In genomic region chr6:30914854-30915590, GRCh38 we compare ENCODE assay signal across 6 cellular contexts. TPM values are rescaled to one million over a fixed set of nuclear protein-coding genes. Genes with fewer than 3 reads are reported as not detected.
DNase-seq lines count a peak whose midpoint lies in the region; ATAC-seq and TF ChIP-seq lines count a peak whose summit lies in the region.

No MANE protein-coding gene starts in this region.

- ATAC-seq in CD8-positive, alpha-beta T cell: no peak
- ATAC-seq in GM21529 (IDR thresholded peaks at IDR 0.05; ENCODE audit: unreplicated experiment): no peak
- no peak for ATAC-seq in HG02571 (IDR thresholded peaks at IDR 0.05; ENCODE audit: unreplicated experiment)

- peak overlapping the region; percentile 93 for H3K4me3 Mint-ChIP-seq in CD8-positive, alpha-beta T cell

- peak overlapping the region; percentile 88 for H3K27ac Mint-ChIP-seq in CD8-positive, alpha-beta T cell

- H3K27ac ChIP-seq in CD8-positive, alpha-beta T cell (ENCODE audit: low read depth, low read length): peak overlapping the region; percentile 65

- no peaks in the 10 kb centered on the region for H3K9me3 Mint-ChIP-seq in CD8-positive, alpha-beta T cell

- intact Hi-C loops in CD8-positive, alpha-beta T cell (cut with DNase I, micrococcal nuclease): loop anchor here (1.0 to 5.0 kb wide), 6 partner anchors 87 to 982 kb away; partner anchors contain the start of gene EHMT2 (in 1 of the 2)

- H3K36me3 Mint-ChIP-seq in CD8-positive, alpha-beta T cell: peaks cover 68% of the 10 kb centered on the region

- peaks cover 28% of the 10 kb centered on the region for H3K4me1 Mint-ChIP-seq in CD8-positive, alpha-beta T cell (ENCODE audit: low read depth)

- H3K36me3 ChIP-seq in CD8-positive, alpha-beta T cell (ENCODE audit: insufficient read depth, low read length): peaks cover 5% of the 10 kb centered on the region

- CTCF ChIA-PET in CD8-positive, alpha-beta T cell (lab: Charles Lee): interaction anchor here (0.5 to 4.2 kb wide), 18 partner anchors 9 to 278 kb away, joined by 3 to 27 read pairs (median 5); partner anchors contain the start of gene PSORS1C1

- H3K27me3 ChIP-seq in CD8-positive, alpha-beta T cell (ENCODE audit: insufficient read depth, low read length): no peaks in the 10 kb centered on the region

- no peak for TF ChIP-seq CTCF in CD8-positive, alpha-beta T cell (IDR thresholded peaks at IDR 0.05)

- no peaks in the 10 kb centered on the region for H3K9me3 ChIP-seq in CD8-positive, alpha-beta T cell (ENCODE audit: low read length)

- POLR2A ChIA-PET in CD8-positive, alpha-beta T cell (lab: Charles Lee): interaction anchor here (0.8 to 1.0 kb wide), 3 partner anchors 156 to 173 kb away, joined by 3 to 5 read pairs (median 3); no protein-coding TSS in a partner anchor

- no peak for DNase-seq in CD8-positive, alpha-beta T cell
- DNase-seq in activated CD4-positive, alpha-beta T cell treated with anti-CD3 and anti-CD28 coated beads, Interleukin-2, amount 50 U/mL, for 48 hours: peak; percentile 6 to 16
- DNase-seq in kidney tubule cell (ENCODE audit: low spot score) (peak; percentile 25), middle frontal gyrus (ENCODE audit: extremely low spot score, low spot score) (no peak)

- H3K27me3 Mint-ChIP-seq in CD8-positive, alpha-beta T cell (ENCODE audit: low read depth): no peaks in the 10 kb centered on the region

- peak overlapping the region; percentile 92 for H3K4me3 ChIP-seq in CD8-positive, alpha-beta T cell (ENCODE audit: low read depth, low read length)

- peaks cover 15% of the 10 kb centered on the region for H3K4me1 ChIP-seq in CD8-positive, alpha-beta T cell (ENCODE audit: insufficient read depth, low read length)

RNA-seq across cellular contexts. Expression of gene VARS2, which starts 1.0 kb away (rescaled TPM):
- 10 to 100 TPM; 19.5 to 20.6 TPM for total RNA-seq in CD8-positive, alpha-beta T cell

RNA-seq across cellular contexts. Expression of gene GTF2H4, which starts 7.0 kb away (rescaled TPM):
- 1 to 10 TPM; 7.0 to 7.5 TPM for total RNA-seq in CD8-positive, alpha-beta T cell

RNA-seq across cellular contexts. Expression of gene SFTA2, which starts 16.9 kb away (rescaled TPM):
- not detected for total RNA-seq in CD8-positive, alpha-beta T cell

RNA-seq across cellular contexts. Expression of gene MUCL3, which starts 25.8 kb away (rescaled TPM):
- not detected for total RNA-seq in CD8-positive, alpha-beta T cell

RNA-seq across cellular contexts. Expression of gene DDR1, which starts 30.7 kb away (rescaled TPM):
- total RNA-seq in CD8-positive, alpha-beta T cell: 1 to 10 TPM; 5.9 to 8.0 TPM

Comparison
In these comparisons a context has a peak if more than half of its experiments do, and no peak if none do; other contexts are left out.
1. DNase-seq: peak in activated CD4-positive, alpha-beta T cell treated with anti-CD3 and anti-CD28 coated beads, Interleukin-2, amount 50 U/mL, for 48 hours (2 of 2) and kidney tubule cell (single experiment); none in CD8-positive, alpha-beta T cell (0 of 7) and middle frontal gyrus (single experiment).